21 cellular contexts compared by ENCODE assay signal in genomic region chr11:10528121-10528520, GRCh38. TPM values are rescaled to one million over a fixed set of nuclear protein-coding genes. Genes with fewer than 3 reads are reported as not detected.
DNase-seq lines count a peak whose midpoint lies in the region; ATAC-seq, FAIRE-seq and TF ChIP-seq lines count a peak whose summit lies in the region.
"Had no signal": no experiment of that assay in that cellular context is flagged by ENCODE, and none has a peak within 500 bp of the region (broad histone marks: within the 10 kb centered on the region; RNA-seq: fewer than 3 reads in every experiment).

No MANE protein-coding gene starts in this region.

- H3K36me3 ChIP-seq in colonic mucosa (no peaks in the 10 kb centered on the region), HAP-1 (replicated peaks) (peaks cover 31% of the 10 kb centered on the region)

- DNase-seq in LoVo (ENCODE audit: low spot score) (peak; percentile 28), left colon (no peak), GM10266 (ENCODE audit: extremely low spot score) (no peak), colonic mucosa (no peak), HAP-1 (ENCODE audit: low spot score in 2 of 2) (no peak)
- DNase-seq in activated CD8-positive, alpha-beta memory T cell treated with anti-CD3 and anti-CD28 coated beads, Interleukin-2, amount 50 U/mL, for 4 hours: no peak
- DNase-seq: activated CD4-positive, CD25-positive, alpha-beta regulatory T cell treated with anti-CD3 and anti-CD28 coated beads, Interleukin-2, amount 50 U/mL, for 72 hours; DMS 273 treated with DMSO at 0.1 percent for 48 hours; immature natural killer cell; naive thymus-derived CD4-positive, alpha-beta T cell; NCI-H1436 treated with DMSO at 0.1 percent for 48 hours; SK-N-SH; stimulated activated CD4-positive, alpha-beta T cell treated with anti-CD3 and anti-CD28 coated beads, Interleukin-2, amount 100 ng/mL, for 48 hours had no signal

- H3K9ac ChIP-seq in colonic mucosa (ENCODE audit: low read depth in 2 of 2, low read length in 2 of 2): no peak overlapping the region
- H3K9ac ChIP-seq: SK-N-SH had no signal

- peak overlapping the region; percentile 69 for H3K27ac ChIP-seq in 22Rv1
- no peak overlapping the region for H3K27ac ChIP-seq in colonic mucosa
- H3K27ac ChIP-seq: C4-2B, esophagus muscularis mucosa had no signal

- FAIRE-seq in endometrium (lab: Jason Lieb, UNC): peak; percentile 97
- FAIRE-seq: HepG2 had no signal

- no peak overlapping the region for H3K4me3 ChIP-seq in colonic mucosa
- H3K4me3 ChIP-seq in HAP-1: no peak overlapping the region
- H3K4me3 ChIP-seq: esophagus muscularis mucosa had no signal

- H3K4me1 ChIP-seq in colonic mucosa: no peaks in the 10 kb centered on the region
- H3K4me1 ChIP-seq in HAP-1: no peaks in the 10 kb centered on the region

- TF ChIP-seq CTCF in 22Rv1 (IDR thresholded peaks at IDR 0.05) (no peak), GM10266 (IDR thresholded peaks at IDR 0.05; ENCODE audit: control insufficient read depth, insufficient read depth, low read depth, missing control alignments) (no peak), colonic mucosa (IDR thresholded peaks at IDR 0.05) (no peak)

- in situ Hi-C loops in HAP-1 (cut with MboI; ENCODE audit: low sequenced_read_pairs): loop anchor here (25.0 kb wide), 1 partner anchor 209 kb away; no protein-coding TSS in a partner anchor

- peak; percentile 58 for ATAC-seq in left colon
- ATAC-seq: HepG2; naive thymus-derived CD4-positive, alpha-beta T cell had no signal

- H3K9me3 ChIP-seq in colonic mucosa: no peaks in the 10 kb centered on the region
- no peaks in the 10 kb centered on the region for H3K9me3 ChIP-seq in HAP-1
- H3K9me3 ChIP-seq: esophagus muscularis mucosa, SK-N-SH had no signal

- intact Hi-C loops in left colon (cut with DNase I, micrococcal nuclease): no loop called here
- intact Hi-C loops in colonic mucosa (cut with DNase I): no loop called here

- H3K27me3 ChIP-seq in colonic mucosa (no peaks in the 10 kb centered on the region), HAP-1 (ENCODE audit: low read depth) (no peaks in the 10 kb centered on the region)
- H3K27me3 ChIP-seq: esophagus muscularis mucosa had no signal

RNA-seq across cellular contexts. Expression of gene RNF141, which starts 12.9 kb away (rescaled TPM):
- total RNA-seq in left colon (10 to 100 TPM; 36.5 to 40.4 TPM), colonic mucosa (10 to 100 TPM; 24.0 to 39.3 TPM)

RNA-seq across cellular contexts. Expression of gene LYVE1, which starts 40.3 kb away (rescaled TPM):
- total RNA-seq in left colon: 10 to 100 TPM; 31.3 to 39.4 TPM
- 10 to 100 TPM; 10.3 to 29.3 TPM for total RNA-seq in colonic mucosa
- total RNA-seq: A172; activated naive CD4-positive, alpha-beta T cell treated with anti-CD3 and anti-CD28 coated beads, Interleukin-2, amount 50 U/mL, for 72 hours; activated T-helper 1 cell treated with anti-CD3 and anti-CD28 coated beads, Interleukin-12 subunit alpha, Interleukin-12 subunit beta, Interleukin-2, Interleukin-4 antibody, amounts not matched to agents 30 ng/mL and 10 ng/mL and 1 ng/mL, durations not matched to agents 14 hours and 24 hours and 36 hours; naive thymus-derived CD4-positive, alpha-beta T cell had no signal
